In genomic region chr2:142879191-142879590, GRCh38 we compare ENCODE assay signal across 22 cellular contexts. TPM values are rescaled to one million over a fixed set of nuclear protein-coding genes. Genes with fewer than 3 reads are reported as not detected.
DNase-seq lines count a peak whose midpoint lies in the region; ATAC-seq and TF ChIP-seq lines count a peak whose summit lies in the region.
"Had no signal": no experiment of that assay in that cellular context is flagged by ENCODE, and none has a peak within 500 bp of the region (broad histone marks: within the 10 kb centered on the region; RNA-seq: fewer than 3 reads in every experiment).

No MANE protein-coding gene starts in this region.

- H3K4me3 ChIP-seq in GM06990 (replicated peaks; ENCODE audit: low read depth, low read length) (peak overlapping the region; percentile 49), coronary artery (peak overlapping the region; percentile 8), spleen (peak overlapping the region in 6 of 8 donors; percentile 4 to 56 (median 18))
- H3K4me3 ChIP-seq: MG63 had no signal

- H3K4me1 ChIP-seq in spleen: peaks cover 0 to 49% (median 5%) of the 10 kb centered on the region in 6 donors
- H3K4me1 ChIP-seq: parathyroid adenoma had no signal

- H3K4me1 Mint-ChIP-seq in stimulated activated effector memory CD8-positive, alpha-beta T cell treated with anti-CD3 and anti-CD28 coated beads, Interleukin-12 subunit alpha, Interleukin-12 subunit beta, amount 100 ng/mL, for 72 hours: no peaks in the 10 kb centered on the region
- H3K4me1 Mint-ChIP-seq: activated naive CD4-positive, alpha-beta T cell treated with anti-CD3 and anti-CD28 coated beads, Interleukin-2, amount 10 ng/mL, durations not matched to agents 7 days and 5 days had no signal

- peaks cover 6% of the 10 kb centered on the region for H3K36me3 Mint-ChIP-seq in stimulated activated effector memory CD8-positive, alpha-beta T cell treated with anti-CD3 and anti-CD28 coated beads, Interleukin-12 subunit alpha, Interleukin-12 subunit beta, amount 100 ng/mL, for 72 hours
- H3K36me3 Mint-ChIP-seq: activated naive CD4-positive, alpha-beta T cell treated with anti-CD3 and anti-CD28 coated beads, Interleukin-2, amount 10 ng/mL, durations not matched to agents 7 days and 5 days had no signal

- intact Hi-C loops in spleen (cut with DNase I; ENCODE audit: low total_unique reads): no loop called here

- ATAC-seq in GM21723 (IDR thresholded peaks at IDR 0.05; ENCODE audit: unreplicated experiment) (peak; percentile 22), HG02852 (IDR thresholded peaks at IDR 0.05; ENCODE audit: unreplicated experiment) (no peak)
- ATAC-seq in stimulated activated effector memory CD8-positive, alpha-beta T cell treated with anti-CD3 and anti-CD28 coated beads, Interleukin-12 subunit alpha, Interleukin-12 subunit beta, amount 100 ng/mL, for 72 hours: no peak
- ATAC-seq: activated T-cell treated with anti-CD3 and anti-CD28 coated beads, Interleukin-2, amount 50 U/mL, for 4 hours; naive thymus-derived CD8-positive, alpha-beta T cell had no signal

- DNase-seq in GM06990 (ENCODE audit: extremely low read depth, insufficient read length): no peak
- no peak for DNase-seq in coronary artery (ENCODE audit: low spot score)
- no peak for DNase-seq in spleen
- DNase-seq in superior temporal gyrus (ENCODE audit: extremely low spot score): no peak
- no peak for DNase-seq in stimulated activated effector memory CD8-positive, alpha-beta T cell treated with anti-CD3 and anti-CD28 coated beads, Interleukin-12 subunit alpha, Interleukin-12 subunit beta, amount 100 ng/mL, for 72 hours (ENCODE audit: low spot score in 2 of 2)
- DNase-seq: activated CD8-positive, alpha-beta memory T cell treated with anti-CD3 and anti-CD28 coated beads for 24 hours; activated naive CD4-positive, alpha-beta T cell treated with anti-CD3 and anti-CD28 coated beads, Interleukin-2, amount 10 ng/mL, durations not matched to agents 7 days and 5 days; activated T-cell treated with anti-CD3 and anti-CD28 coated beads, Interleukin-2, amount 50 U/mL, for 4 hours; AML-193; central memory CD4-positive, alpha-beta T cell; effector CD4-positive, alpha-beta T cell; HFFc6; mesenchymal stem cell; MG63; naive thymus-derived CD8-positive, alpha-beta T cell; NCI-H1694 treated with DMSO at 0.1 percent for 48 hours; stimulated activated naive CD4-positive, alpha-beta T cell; transverse colon had no signal

- TF ChIP-seq CTCF in GM06990 (IDR thresholded peaks at IDR 0.05; ENCODE audit: insufficient read depth, low read length, poor library complexity, severe bottlenecking) (no peak), coronary artery (IDR thresholded peaks at IDR 0.05) (no peak), spleen (IDR thresholded peaks at IDR 0.05 in 8 of 11, conservative IDR thresholded peaks at IDR 0.05 in 3 of 11) (no peak)

- no peaks in the 10 kb centered on the region for H3K27me3 ChIP-seq in GM06990 (replicated peaks; ENCODE audit: control insufficient read depth, insufficient read depth, low read length)
- no peaks in the 10 kb centered on the region for H3K27me3 ChIP-seq in spleen (replicated peaks in 1 of 7)
- H3K27me3 ChIP-seq: MG63, transverse colon had no signal

- peaks cover 4% of the 10 kb centered on the region for H3K9me3 Mint-ChIP-seq in stimulated activated effector memory CD8-positive, alpha-beta T cell treated with anti-CD3 and anti-CD28 coated beads, Interleukin-12 subunit alpha, Interleukin-12 subunit beta, amount 100 ng/mL, for 72 hours
- H3K9me3 Mint-ChIP-seq: T-helper 2 cell treated with Interferon-gamma antibody and Interleukin-4, amounts not matched to agents 5 μg/mL and 100 μg/mL, for 36 hours had no signal

- 77 to 87% (median 80%) methylated on average over 5 of the region's 5 CpGs for WGBS in spleen, 5 donors

- H3K36me3 ChIP-seq in GM06990 (ENCODE audit: control insufficient read depth, insufficient read depth, low read length) (no peaks in the 10 kb centered on the region), spleen (peaks cover 0 to 3% (median 0%) of the 10 kb centered on the region in 6 donors)
- H3K36me3 ChIP-seq: MG63, transverse colon had no signal

- TF ChIP-seq POLR2A in spleen (IDR thresholded peaks at IDR 0.05): no peak

- no peak overlapping the region for H3K4me3 Mint-ChIP-seq in stimulated activated effector memory CD8-positive, alpha-beta T cell treated with anti-CD3 and anti-CD28 coated beads, Interleukin-12 subunit alpha, Interleukin-12 subunit beta, amount 100 ng/mL, for 72 hours
- H3K4me3 Mint-ChIP-seq: activated naive CD4-positive, alpha-beta T cell treated with anti-CD3 and anti-CD28 coated beads, Interleukin-2, amount 10 ng/mL, durations not matched to agents 7 days and 5 days; activated T-cell treated with anti-CD3 and anti-CD28 coated beads, Interleukin-2, amount 50 U/mL, for 4 hours; HFFc6; T-helper 2 cell treated with Interferon-gamma antibody and Interleukin-4, amounts not matched to agents 5 μg/mL and 100 μg/mL, for 36 hours had no signal

- no peak overlapping the region for H3K27ac Mint-ChIP-seq in stimulated activated effector memory CD8-positive, alpha-beta T cell treated with anti-CD3 and anti-CD28 coated beads, Interleukin-12 subunit alpha, Interleukin-12 subunit beta, amount 100 ng/mL, for 72 hours
- H3K27ac Mint-ChIP-seq: activated naive CD4-positive, alpha-beta T cell treated with anti-CD3 and anti-CD28 coated beads, Interleukin-2, amount 10 ng/mL, durations not matched to agents 7 days and 5 days; HFFc6; T-helper 2 cell treated with Interferon-gamma antibody and Interleukin-4, amounts not matched to agents 5 μg/mL and 100 μg/mL, for 36 hours had no signal

- H3K27ac ChIP-seq in coronary artery (no peak overlapping the region), spleen (no peak overlapping the region)
- H3K27ac ChIP-seq: parathyroid adenoma had no signal

- no peaks in the 10 kb centered on the region for H3K9me3 ChIP-seq in spleen
- H3K9me3 ChIP-seq: MG63, transverse colon had no signal

RNA-seq across cellular contexts. Expression of gene KYNU, which starts 1.7 kb away (rescaled TPM):
- total RNA-seq in spleen: 10 to 100 TPM; 17.6 to 38.4 (median 21.4) TPM
- polyA plus RNA-seq in spleen: 10 to 100 TPM; 11.1 to 13.8 (median 11.2) TPM
